Comparison of ENCODE assay signal across 28 cellular contexts in genomic region chr5:115946655-115947054, GRCh38. TPM values are rescaled to one million over a fixed set of nuclear protein-coding genes. Genes with fewer than 3 reads are reported as not detected.
DNase-seq lines count a peak whose midpoint lies in the region; ATAC-seq, FAIRE-seq and TF ChIP-seq lines count a peak whose summit lies in the region.
"Had no signal": no experiment of that assay in that cellular context is flagged by ENCODE, and none has a peak within 500 bp of the region (broad histone marks: within the 10 kb centered on the region; RNA-seq: fewer than 3 reads in every experiment).

No MANE protein-coding gene starts in this region.

- intact Hi-C loops in HepG2 (cut with micrococcal nuclease; ENCODE audit: unreplicated experiment) (no loop called here), right lobe of liver (cut with DNase I) (no loop called here)

- no peak for TF ChIP-seq CTCF in HepG2 (CRISPR knock-in tag; IDR thresholded peaks at IDR 0.05)
- TF ChIP-seq CTCF in right lobe of liver (IDR thresholded peaks at IDR 0.05), result no peak
- TF ChIP-seq CTCF in fibroblast of mammary gland (conservative IDR thresholded peaks at IDR 0.05; ENCODE audit: control insufficient read depth, insufficient read depth, low read depth, low read length), result no peak

- no peak for FAIRE-seq in HepG2 (lab: Jason Lieb, UNC)
- FAIRE-seq: A204.1 had no signal

- H3K27me3 ChIP-seq in HepG2 (ENCODE audit: control insufficient read depth in 1 of 2, insufficient read depth in 2 of 2, low read length in 2 of 2) (no peaks in the 10 kb centered on the region; a peak in 1 of 5 replicates), right lobe of liver (no peaks in the 10 kb centered on the region)
- H3K27me3 ChIP-seq: upper lobe of left lung had no signal

- POLR2A ChIA-PET in HepG2 (lab: Yijun Ruan, JAX), result no interaction called here

- ATAC-seq in HepG2, result peak; percentile 67
- no peak for ATAC-seq in right lobe of liver
- ATAC-seq in HG02571 (IDR thresholded peaks at IDR 0.05; ENCODE audit: unreplicated experiment), result no peak
- no peak for ATAC-seq in HG02852 (IDR thresholded peaks at IDR 0.05; ENCODE audit: unreplicated experiment)
- ATAC-seq: activated naive CD4-positive, alpha-beta T cell treated with anti-CD3 and anti-CD28 coated beads, Interleukin-2, amount 50 U/mL, for 72 hours; lower lobe of right lung; Right ventricle myocardium inferior; T-cell had no signal

- no peak overlapping the region for H2AFZ ChIP-seq in HepG2 (ENCODE audit: low read length)

- no peaks in the 10 kb centered on the region for H4K20me1 ChIP-seq in HepG2 (ENCODE audit: insufficient read depth, low read length)

- H3K4me1 ChIP-seq in HepG2 (ENCODE audit: insufficient read depth, low read length) (no peaks in the 10 kb centered on the region), right lobe of liver (no peaks in the 10 kb centered on the region)
- H3K4me1 ChIP-seq: lower lobe of right lung, upper lobe of left lung had no signal

- no peak for DNase-seq in HepG2 (ENCODE audit: low spot score)
- DNase-seq in right lobe of liver, result no peak
- peak; percentile 48 for DNase-seq in RKO (ENCODE audit: low spot score)
- DNase-seq in fibroblast of mammary gland (ENCODE audit: low read depth), result peak; percentile 73
- DNase-seq in NCI-H2029 treated with DMSO at 0.1 percent for 48 hours (lab: John Stamatoyannopoulos, UW), result no peak
- no peak for DNase-seq in cerebellum (ENCODE audit: low spot score)
- DNase-seq: activated CD4-positive, alpha-beta T cell treated with anti-CD3 and anti-CD28 coated beads for 4 hours; cortex of kidney; foreskin melanocyte; GF-D8; hypothalamus; islet precursor cell; Karpas-422; lower lobe of right lung; NCI-H1417 treated with DMSO at 0.1 percent for 48 hours; NCI-H526; retina; stimulated activated CD8-positive, alpha-beta memory T cell treated with anti-CD3 and anti-CD28 coated beads, Interleukin-4, amount 100 ng/mL, for 48 hours; T-cell; upper lobe of left lung had no signal

- in situ Hi-C loops in HepG2 (cut with HindIII; ENCODE audit: extremely low pct_ligation_motif_present, low pct_unique_long_range_greater_than_20kb), result no loop called here

- H3K9ac ChIP-seq in HepG2 (ENCODE audit: insufficient read depth, low read depth, low read length), result no peak overlapping the region

- no TSS peak for BruUV-seq in HepG2 (replicated peaks; lab: Mats Ljungman, UMichigan)

- no peak overlapping the region for H3K4me2 ChIP-seq in HepG2 (ENCODE audit: low read depth, low read length)

- CTCF ChIA-PET in HepG2 (lab: Yijun Ruan, JAX; ENCODE audit: low intra/inter-chr PET ratio, low total read pairs), result no interaction called here

- H3K4me3 ChIP-seq in HepG2 (replicated peaks in 1 of 3; ENCODE audit: insufficient read depth in 1 of 3, low read depth in 2 of 3, low read length in 3 of 3) (no peak overlapping the region), right lobe of liver (no peak overlapping the region), fibroblast of mammary gland (ENCODE audit: control insufficient read depth, low read depth, low read length) (no peak overlapping the region)
- H3K4me3 ChIP-seq: lower lobe of right lung, upper lobe of left lung had no signal

- no peaks in the 10 kb centered on the region for H3K36me3 ChIP-seq in HepG2 (replicated peaks in 1 of 2; ENCODE audit: control insufficient read depth in 1 of 2, insufficient read depth in 2 of 2, low read length in 2 of 2)
- H3K36me3 ChIP-seq in right lobe of liver, result no peaks in the 10 kb centered on the region
- H3K36me3 ChIP-seq: lower lobe of right lung, upper lobe of left lung had no signal

- no peak for TF ChIP-seq RAD21 in HepG2 (CRISPR knock-in tag; IDR thresholded peaks at IDR 0.05)

- no peak for TF ChIP-seq POLR2A in HepG2 (IDR thresholded peaks at IDR 0.05; ENCODE audit: insufficient read depth in 1 of 2, low read depth in 2 of 2, low read length in 2 of 2)
- TF ChIP-seq POLR2A in right lobe of liver (IDR thresholded peaks at IDR 0.05), result no peak

- H3K27ac ChIP-seq in HepG2 (ENCODE audit: extremely low read length, insufficient read depth, low read length) (no peak overlapping the region), right lobe of liver (no peak overlapping the region)
- H3K27ac ChIP-seq: lower lobe of right lung, upper lobe of left lung had no signal

- H3K9me3 ChIP-seq in HepG2 (ENCODE audit: low read length) (no peaks in the 10 kb centered on the region), right lobe of liver (no peaks in the 10 kb centered on the region)
- H3K9me3 ChIP-seq: lower lobe of right lung, upper lobe of left lung had no signal

- H3K79me2 ChIP-seq in HepG2 (ENCODE audit: insufficient read depth, low read length), result no peaks in the 10 kb centered on the region

- no peak for TF ChIP-seq EP300 in HepG2 (IDR thresholded peaks at IDR 0.05; ENCODE audit: low read depth in 2 of 2, low read length in 2 of 2)
- TF ChIP-seq EP300 in HepG2 (CRISPR knock-in tag; IDR thresholded peaks at IDR 0.05; ENCODE audit: borderline replicate concordance), result no peak

- WGBS in HepG2 (ENCODE audit: low lambda C conversion rate), result 46% methylated on average over 2 of the region's 2 CpGs
- whole genome bisulfite sequencing in right lobe of liver (ENCODE audit: insufficient coverage, low coverage, low lambda C conversion rate, missing lambda C conversion rate), result 70% methylated on average over 2 of the region's 2 CpGs

TF ChIP-seq in HepG2, 621 proteins besides CTCF, POLR2A, EP300 and RAD21 (continues in another document):
- TF ChIP-seq PAX8 (CRISPR knock-in tag; IDR thresholded peaks at IDR 0.05; ENCODE audit: borderline replicate concordance), result no peak
- no peak for TF ChIP-seq CERS6 (CRISPR knock-in tag; IDR thresholded peaks at IDR 0.05)
- TF ChIP-seq ZNF501 (CRISPR knock-in tag; IDR thresholded peaks at IDR 0.05), result no peak
- TF ChIP-seq MED8 (CRISPR knock-in tag; IDR thresholded peaks at IDR 0.05; ENCODE audit: insufficient replicate concordance), result no peak
- TF ChIP-seq STAT6 (CRISPR knock-in tag; IDR thresholded peaks at IDR 0.05; ENCODE audit: borderline replicate concordance), result no peak
- no peak for TF ChIP-seq ZNF382 (CRISPR knock-in tag; IDR thresholded peaks at IDR 0.05; ENCODE audit: borderline replicate concordance)

RNA-seq across cellular contexts. Expression of gene LVRN, which starts 15.6 kb away (rescaled TPM):
- total RNA-seq in HepG2 (2016; rRNA removed; fragmentation: Illumina TruSeq; extraction: Trizol) (0.09 and 0.14 TPM in 2 replicates), right lobe of liver (under 1 TPM in 2 of 6 experiments, not detected in 4; 0.07 to 0.11 TPM), cerebellum (3.1 TPM)
- not detected in 2 replicates for total RNA-seq in HepG2 (2016; cell fraction: cytosol; rRNA removed; fragmentation: Illumina TruSeq; extraction: Trizol; ENCODE audit: low read depth)
- 0.06 TPM in 1 of 2 replicates, not detected in the other for total RNA-seq in HepG2 (2016; cell fraction: insoluble cytoplasmic fraction; rRNA removed; fragmentation: Illumina TruSeq; extraction: Trizol)
- 0.10 and 0.19 TPM in 2 replicates for total RNA-seq in HepG2 (2016; cell fraction: membrane; rRNA removed; fragmentation: Illumina TruSeq; extraction: Trizol)
- not detected in 2 replicates for total RNA-seq in HepG2 (2016; cell fraction: nucleus; rRNA removed; fragmentation: Illumina TruSeq; extraction: Trizol)
- 0.20 and 0.44 TPM in 2 replicates for polyA plus RNA-seq in HepG2 (2011; rRNA removed)
- polyA plus RNA-seq in HepG2 (2011; cell fraction: cytosol; rRNA removed), result 0.04 and 0.09 TPM in 2 replicates
- polyA plus RNA-seq in HepG2 (2011; cell fraction: nucleus; rRNA removed), result 0.27 and 0.95 TPM in 2 replicates
- 0.19 and 0.36 TPM in 2 replicates for polyA plus RNA-seq in HepG2 (2012)
- not detected in 2 replicates for polyA plus RNA-seq in HepG2 (2016; cell fraction: cytosol; fragmentation: Illumina TruSeq; extraction: Trizol; ENCODE audit: low read depth)
- 0.04 TPM in 1 of 2 replicates, not detected in the other for polyA plus RNA-seq in HepG2 (2016; cell fraction: insoluble cytoplasmic fraction; fragmentation: Illumina TruSeq; extraction: Trizol; ENCODE audit: low read depth)
- 0.05 TPM in 1 of 2 replicates, not detected in the other for polyA plus RNA-seq in HepG2 (2016; cell fraction: membrane; fragmentation: Illumina TruSeq; extraction: Trizol; ENCODE audit: low read depth)
- polyA plus RNA-seq in HepG2 (2016; cell fraction: nucleus; fragmentation: Illumina TruSeq; extraction: Trizol; ENCODE audit: insufficient read depth, low read depth), result 0.12 and 0.23 TPM in 2 replicates
- 0.10 TPM in 1 of 2 replicates, not detected in the other for polyA minus RNA-seq in HepG2 (2011; rRNA and poly(A)+ RNA removed; ENCODE audit: low replicate concordance)
- not detected in 2 replicates for polyA minus RNA-seq in HepG2 (2011; cell fraction: cytosol; rRNA and poly(A)+ RNA removed)
- 1.2 and 1.5 TPM in 2 replicates for polyA minus RNA-seq in HepG2 (2011; cell fraction: nucleus; rRNA and poly(A)+ RNA removed)
- total RNA-seq: activated T-helper 1 cell treated with anti-CD3 and anti-CD28 coated beads, Interleukin-12 subunit alpha, Interleukin-12 subunit beta, Interleukin-2, Interleukin-4 antibody, amounts not matched to agents 30 ng/mL and 10 ng/mL and 1 ng/mL, durations not matched to agents 14 hours and 24 hours and 36 hours; HT-29 had no signal
- polyA plus RNA-seq: CD14-positive monocyte had no signal

Comparison
In these comparisons a context has a peak if more than half of its experiments do, and no peak if none do; other contexts are left out.
1. DNase-seq: peak in RKO (single experiment) and fibroblast of mammary gland (single experiment); none in HepG2 (single experiment), right lobe of liver (0 of 3), NCI-H2029 treated with DMSO at 0.1 percent for 48 hours (single experiment) and cerebellum (single experiment).